2 cellular contexts compared by ENCODE assay signal in the genomic region with DNA sequence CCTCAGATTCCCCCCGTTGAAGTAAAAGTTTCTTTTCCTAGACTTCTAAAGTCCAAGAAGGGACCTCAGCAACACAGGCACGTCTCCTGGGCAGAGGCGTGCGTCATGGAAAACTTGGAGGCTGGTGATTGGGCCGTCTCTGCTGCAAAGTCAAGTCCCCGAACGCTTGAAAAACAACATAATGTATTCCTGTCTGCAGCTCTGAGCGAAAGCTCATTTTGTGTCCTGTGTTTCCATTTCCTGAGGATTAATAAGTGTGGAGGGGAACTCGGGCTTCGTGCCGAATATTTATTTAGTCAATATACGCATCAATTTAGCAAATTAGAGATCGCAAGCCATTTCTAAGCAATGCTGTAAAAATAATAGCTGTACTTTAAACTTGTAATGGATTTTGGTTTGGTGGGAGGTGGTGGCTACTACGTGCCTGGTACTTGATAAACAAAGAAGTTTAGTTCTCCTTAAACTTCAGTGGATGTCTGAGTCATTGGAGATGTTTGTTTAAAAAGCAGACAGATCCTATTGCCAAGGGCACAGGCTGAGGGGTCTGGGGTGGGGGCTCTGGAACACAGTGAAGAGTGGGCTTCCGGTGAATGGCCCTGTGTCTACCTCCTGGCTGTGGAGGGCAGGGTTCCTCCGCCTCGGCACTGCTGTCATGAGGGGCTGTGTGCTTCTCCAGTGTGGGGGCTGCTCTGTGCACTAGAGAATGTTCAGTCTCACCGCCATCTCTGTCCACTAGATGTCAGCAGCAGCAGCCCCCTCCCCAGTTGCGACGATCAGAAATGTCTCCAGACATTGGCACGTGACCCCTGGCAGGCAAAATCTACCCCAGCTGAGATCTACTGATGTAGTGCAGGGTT.
TF ChIP-seq lines count a peak whose summit lies in the region.

No MANE protein-coding gene starts in this region.

TF ChIP-seq in K562, 482 proteins besides CTCF, POLR2A, EP300 and RAD21 (continues in another document):
- TF ChIP-seq JUND (IDR thresholded peaks at IDR 0.05; ENCODE audit: borderline replicate concordance, low read depth, low read length), result no peak
- TF ChIP-seq JUND (tag; IDR thresholded peaks at IDR 0.05; ENCODE audit: borderline replicate concordance, low read depth, low read length), result 0 out of 3 replicates have a peak, but pooled peaks have one; percentile 34
- TF ChIP-seq, protein P1, sequence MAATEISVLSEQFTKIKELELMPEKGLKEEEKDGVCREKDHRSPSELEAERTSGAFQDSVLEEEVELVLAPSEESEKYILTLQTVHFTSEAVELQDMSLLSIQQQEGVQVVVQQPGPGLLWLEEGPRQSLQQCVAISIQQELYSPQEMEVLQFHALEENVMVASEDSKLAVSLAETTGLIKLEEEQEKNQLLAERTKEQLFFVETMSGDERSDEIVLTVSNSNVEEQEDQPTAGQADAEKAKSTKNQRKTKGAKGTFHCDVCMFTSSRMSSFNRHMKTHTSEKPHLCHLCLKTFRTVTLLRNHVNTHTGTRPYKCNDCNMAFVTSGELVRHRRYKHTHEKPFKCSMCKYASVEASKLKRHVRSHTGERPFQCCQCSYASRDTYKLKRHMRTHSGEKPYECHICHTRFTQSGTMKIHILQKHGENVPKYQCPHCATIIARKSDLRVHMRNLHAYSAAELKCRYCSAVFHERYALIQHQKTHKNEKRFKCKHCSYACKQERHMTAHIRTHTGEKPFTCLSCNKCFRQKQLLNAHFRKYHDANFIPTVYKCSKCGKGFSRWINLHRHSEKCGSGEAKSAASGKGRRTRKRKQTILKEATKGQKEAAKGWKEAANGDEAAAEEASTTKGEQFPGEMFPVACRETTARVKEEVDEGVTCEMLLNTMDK (IDR thresholded peaks at IDR 0.05; ENCODE audit: borderline replicate concordance, insufficient read depth, low read depth, low read length, poor library complexity, severe bottlenecking), result peak; percentile 15
- 0 out of 2 replicates have a peak, but pooled peaks have one; percentile 33 for TF ChIP-seq HDAC2 (IDR thresholded peaks at IDR 0.05)
- TF ChIP-seq, protein P2, sequence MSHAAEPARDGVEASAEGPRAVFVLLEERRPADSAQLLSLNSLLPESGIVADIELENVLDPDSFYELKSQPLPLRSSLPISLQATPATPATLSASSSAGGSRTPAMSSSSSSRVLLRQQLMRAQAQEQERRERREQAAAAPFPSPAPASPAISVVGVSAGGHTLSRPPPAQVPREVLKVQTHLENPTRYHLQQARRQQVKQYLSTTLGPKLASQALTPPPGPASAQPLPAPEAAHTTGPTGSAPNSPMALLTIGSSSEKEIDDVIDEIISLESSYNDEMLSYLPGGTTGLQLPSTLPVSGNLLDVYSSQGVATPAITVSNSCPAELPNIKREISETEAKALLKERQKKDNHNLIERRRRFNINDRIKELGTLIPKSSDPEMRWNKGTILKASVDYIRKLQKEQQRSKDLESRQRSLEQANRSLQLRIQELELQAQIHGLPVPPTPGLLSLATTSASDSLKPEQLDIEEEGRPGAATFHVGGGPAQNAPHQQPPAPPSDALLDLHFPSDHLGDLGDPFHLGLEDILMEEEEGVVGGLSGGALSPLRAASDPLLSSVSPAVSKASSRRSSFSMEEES (CRISPR knock-in tag; IDR thresholded peaks at IDR 0.05), result peak; percentile 74
- TF ChIP-seq ATF6 (CRISPR knock-in tag; IDR thresholded peaks at IDR 0.05), result no peak
- TF ChIP-seq ZNF165 (CRISPR knock-in tag; IDR thresholded peaks at IDR 0.05; ENCODE audit: borderline replicate concordance), result no peak
- TF ChIP-seq GTF2F1 (IDR thresholded peaks at IDR 0.05; ENCODE audit: low read depth, low read length), result no peak
- 0 out of 2 replicates have a peak, but pooled peaks have one; percentile 9 for TF ChIP-seq KLF16 (IDR thresholded peaks at IDR 0.05)
- TF ChIP-seq TOE1 (IDR thresholded peaks at IDR 0.05; ENCODE audit: borderline replicate concordance), result peak; percentile 78
- TF ChIP-seq TOE1 (CRISPR knock-in tag; IDR thresholded peaks at IDR 0.05; ENCODE audit: borderline replicate concordance, low read depth), result no peak
- TF ChIP-seq DPF2 (IDR thresholded peaks at IDR 0.05), result 0 out of 2 replicates have a peak, but pooled peaks have one; percentile 32
- TF ChIP-seq BDP1 (IDR thresholded peaks at IDR 0.05; ENCODE audit: insufficient read depth, insufficient read length), result no peak
- peak; percentile 89 for TF ChIP-seq ZBTB7A (IDR thresholded peaks at IDR 0.05; ENCODE audit: borderline replicate concordance, control insufficient read depth, low read depth, low read length)
- no peak for TF ChIP-seq ATF1 (CRISPR knock-in tag; IDR thresholded peaks at IDR 0.05)
- peak; percentile 46 for TF ChIP-seq ATF1 (tag; IDR thresholded peaks at IDR 0.05)

TF ChIP-seq in HepG2, 621 proteins besides CTCF, POLR2A, EP300 and RAD21 (continues in another document):
- TF ChIP-seq SIN3A (IDR thresholded peaks at IDR 0.05; ENCODE audit: borderline replicate concordance, low read depth, low read length), result 0 out of 2 replicates have a peak, but pooled peaks have one; percentile 4
- TF ChIP-seq, protein P3, sequence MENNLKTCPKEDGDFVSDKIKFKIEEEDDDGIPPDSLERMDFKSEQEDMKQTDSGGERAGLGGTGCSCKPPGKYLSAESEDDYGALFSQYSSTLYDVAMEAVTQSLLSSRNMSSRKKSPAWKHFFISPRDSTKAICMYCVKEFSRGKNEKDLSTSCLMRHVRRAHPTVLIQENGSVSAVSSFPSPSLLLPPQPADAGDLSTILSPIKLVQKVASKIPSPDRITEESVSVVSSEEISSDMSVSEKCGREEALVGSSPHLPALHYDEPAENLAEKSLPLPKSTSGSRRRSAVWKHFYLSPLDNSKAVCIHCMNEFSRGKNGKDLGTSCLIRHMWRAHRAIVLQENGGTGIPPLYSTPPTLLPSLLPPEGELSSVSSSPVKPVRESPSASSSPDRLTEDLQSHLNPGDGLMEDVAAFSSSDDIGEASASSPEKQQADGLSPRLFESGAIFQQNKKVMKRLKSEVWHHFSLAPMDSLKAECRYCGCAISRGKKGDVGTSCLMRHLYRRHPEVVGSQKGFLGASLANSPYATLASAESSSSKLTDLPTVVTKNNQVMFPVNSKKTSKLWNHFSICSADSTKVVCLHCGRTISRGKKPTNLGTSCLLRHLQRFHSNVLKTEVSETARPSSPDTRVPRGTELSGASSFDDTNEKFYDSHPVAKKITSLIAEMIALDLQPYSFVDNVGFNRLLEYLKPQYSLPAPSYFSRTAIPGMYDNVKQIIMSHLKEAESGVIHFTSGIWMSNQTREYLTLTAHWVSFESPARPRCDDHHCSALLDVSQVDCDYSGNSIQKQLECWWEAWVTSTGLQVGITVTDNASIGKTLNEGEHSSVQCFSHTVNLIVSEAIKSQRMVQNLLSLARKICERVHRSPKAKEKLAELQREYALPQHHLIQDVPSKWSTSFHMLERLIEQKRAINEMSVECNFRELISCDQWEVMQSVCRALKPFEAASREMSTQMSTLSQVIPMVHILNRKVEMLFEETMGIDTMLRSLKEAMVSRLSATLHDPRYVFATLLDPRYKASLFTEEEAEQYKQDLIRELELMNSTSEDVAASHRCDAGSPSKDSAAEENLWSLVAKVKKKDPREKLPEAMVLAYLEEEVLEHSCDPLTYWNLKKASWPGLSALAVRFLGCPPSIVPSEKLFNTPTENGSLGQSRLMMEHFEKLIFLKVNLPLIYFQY (CRISPR knock-in tag; IDR thresholded peaks at IDR 0.05; ENCODE audit: borderline replicate concordance), result peak; percentile 24; the same call in 1 of the 2 replicates
- peak; percentile 80 for TF ChIP-seq ZMYM3 (CRISPR knock-in tag; IDR thresholded peaks at IDR 0.05)
- TF ChIP-seq NR2F2 (IDR thresholded peaks at IDR 0.05; ENCODE audit: borderline replicate concordance, low read depth), result no peak
- 0 out of 2 replicates have a peak, but pooled peaks have one; percentile 11 for TF ChIP-seq SIN3B (IDR thresholded peaks at IDR 0.05; ENCODE audit: low read length)
- TF ChIP-seq FOSL2 (CRISPR knock-in tag; IDR thresholded peaks at IDR 0.05), result peak; percentile 79
- TF ChIP-seq, protein P4, sequence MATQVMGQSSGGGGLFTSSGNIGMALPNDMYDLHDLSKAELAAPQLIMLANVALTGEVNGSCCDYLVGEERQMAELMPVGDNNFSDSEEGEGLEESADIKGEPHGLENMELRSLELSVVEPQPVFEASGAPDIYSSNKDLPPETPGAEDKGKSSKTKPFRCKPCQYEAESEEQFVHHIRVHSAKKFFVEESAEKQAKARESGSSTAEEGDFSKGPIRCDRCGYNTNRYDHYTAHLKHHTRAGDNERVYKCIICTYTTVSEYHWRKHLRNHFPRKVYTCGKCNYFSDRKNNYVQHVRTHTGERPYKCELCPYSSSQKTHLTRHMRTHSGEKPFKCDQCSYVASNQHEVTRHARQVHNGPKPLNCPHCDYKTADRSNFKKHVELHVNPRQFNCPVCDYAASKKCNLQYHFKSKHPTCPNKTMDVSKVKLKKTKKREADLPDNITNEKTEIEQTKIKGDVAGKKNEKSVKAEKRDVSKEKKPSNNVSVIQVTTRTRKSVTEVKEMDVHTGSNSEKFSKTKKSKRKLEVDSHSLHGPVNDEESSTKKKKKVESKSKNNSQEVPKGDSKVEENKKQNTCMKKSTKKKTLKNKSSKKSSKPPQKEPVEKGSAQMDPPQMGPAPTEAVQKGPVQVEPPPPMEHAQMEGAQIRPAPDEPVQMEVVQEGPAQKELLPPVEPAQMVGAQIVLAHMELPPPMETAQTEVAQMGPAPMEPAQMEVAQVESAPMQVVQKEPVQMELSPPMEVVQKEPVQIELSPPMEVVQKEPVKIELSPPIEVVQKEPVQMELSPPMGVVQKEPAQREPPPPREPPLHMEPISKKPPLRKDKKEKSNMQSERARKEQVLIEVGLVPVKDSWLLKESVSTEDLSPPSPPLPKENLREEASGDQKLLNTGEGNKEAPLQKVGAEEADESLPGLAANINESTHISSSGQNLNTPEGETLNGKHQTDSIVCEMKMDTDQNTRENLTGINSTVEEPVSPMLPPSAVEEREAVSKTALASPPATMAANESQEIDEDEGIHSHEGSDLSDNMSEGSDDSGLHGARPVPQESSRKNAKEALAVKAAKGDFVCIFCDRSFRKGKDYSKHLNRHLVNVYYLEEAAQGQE (IDR thresholded peaks at IDR 0.05; ENCODE audit: borderline replicate concordance in 1 of 2, low read depth in 1 of 2, low read length in 2 of 2), result peak in 1 of 2 experiments; percentile 25; a peak in 1 of 4 replicates
- no peak for TF ChIP-seq PAF1 (CRISPR knock-in tag; IDR thresholded peaks at IDR 0.05)
- TF ChIP-seq, protein P5, sequence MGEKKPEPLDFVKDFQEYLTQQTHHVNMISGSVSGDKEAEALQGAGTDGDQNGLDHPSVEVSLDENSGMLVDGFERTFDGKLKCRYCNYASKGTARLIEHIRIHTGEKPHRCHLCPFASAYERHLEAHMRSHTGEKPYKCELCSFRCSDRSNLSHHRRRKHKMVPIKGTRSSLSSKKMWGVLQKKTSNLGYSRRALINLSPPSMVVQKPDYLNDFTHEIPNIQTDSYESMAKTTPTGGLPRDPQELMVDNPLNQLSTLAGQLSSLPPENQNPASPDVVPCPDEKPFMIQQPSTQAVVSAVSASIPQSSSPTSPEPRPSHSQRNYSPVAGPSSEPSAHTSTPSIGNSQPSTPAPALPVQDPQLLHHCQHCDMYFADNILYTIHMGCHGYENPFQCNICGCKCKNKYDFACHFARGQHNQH (CRISPR knock-in tag; IDR thresholded peaks at IDR 0.05), result peak; percentile 79
- peak; percentile 61; the same call in 1 of the 2 replicates for TF ChIP-seq NFIC (IDR thresholded peaks at IDR 0.05; ENCODE audit: low read length)
- TF ChIP-seq, protein P6, sequence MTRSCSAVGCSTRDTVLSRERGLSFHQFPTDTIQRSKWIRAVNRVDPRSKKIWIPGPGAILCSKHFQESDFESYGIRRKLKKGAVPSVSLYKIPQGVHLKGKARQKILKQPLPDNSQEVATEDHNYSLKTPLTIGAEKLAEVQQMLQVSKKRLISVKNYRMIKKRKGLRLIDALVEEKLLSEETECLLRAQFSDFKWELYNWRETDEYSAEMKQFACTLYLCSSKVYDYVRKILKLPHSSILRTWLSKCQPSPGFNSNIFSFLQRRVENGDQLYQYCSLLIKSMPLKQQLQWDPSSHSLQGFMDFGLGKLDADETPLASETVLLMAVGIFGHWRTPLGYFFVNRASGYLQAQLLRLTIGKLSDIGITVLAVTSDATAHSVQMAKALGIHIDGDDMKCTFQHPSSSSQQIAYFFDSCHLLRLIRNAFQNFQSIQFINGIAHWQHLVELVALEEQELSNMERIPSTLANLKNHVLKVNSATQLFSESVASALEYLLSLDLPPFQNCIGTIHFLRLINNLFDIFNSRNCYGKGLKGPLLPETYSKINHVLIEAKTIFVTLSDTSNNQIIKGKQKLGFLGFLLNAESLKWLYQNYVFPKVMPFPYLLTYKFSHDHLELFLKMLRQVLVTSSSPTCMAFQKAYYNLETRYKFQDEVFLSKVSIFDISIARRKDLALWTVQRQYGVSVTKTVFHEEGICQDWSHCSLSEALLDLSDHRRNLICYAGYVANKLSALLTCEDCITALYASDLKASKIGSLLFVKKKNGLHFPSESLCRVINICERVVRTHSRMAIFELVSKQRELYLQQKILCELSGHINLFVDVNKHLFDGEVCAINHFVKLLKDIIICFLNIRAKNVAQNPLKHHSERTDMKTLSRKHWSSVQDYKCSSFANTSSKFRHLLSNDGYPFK (CRISPR knock-in tag; IDR thresholded peaks at IDR 0.05; ENCODE audit: borderline replicate concordance), result 0 out of 2 replicates have a peak, but pooled peaks have one; percentile 25
- peak; percentile 19; the same call in 1 of the 2 replicates for TF ChIP-seq ZFP36L2 (CRISPR knock-in tag; IDR thresholded peaks at IDR 0.05)
- peak; percentile 46; the same call in 1 of the 2 replicates for TF ChIP-seq ZFX (CRISPR knock-in tag; IDR thresholded peaks at IDR 0.05; ENCODE audit: low read depth)
- TF ChIP-seq ZZZ3 (CRISPR knock-in tag; IDR thresholded peaks at IDR 0.05; ENCODE audit: borderline replicate concordance), result peak; percentile 19; the same call in 1 of the 2 replicates
- TF ChIP-seq ZNF737 (CRISPR knock-in tag; IDR thresholded peaks at IDR 0.05; ENCODE audit: borderline replicate concordance), result 0 out of 2 replicates have a peak, but pooled peaks have one; percentile 35
- TF ChIP-seq ESRRA (CRISPR knock-in tag; IDR thresholded peaks at IDR 0.05; ENCODE audit: low read depth), result 0 out of 2 replicates have a peak, but pooled peaks have one; percentile 42
- peak; percentile 79 for TF ChIP-seq HDAC1 (CRISPR knock-in tag; IDR thresholded peaks at IDR 0.05)
- TF ChIP-seq ZNF232 (CRISPR knock-in tag; IDR thresholded peaks at IDR 0.05; ENCODE audit: borderline replicate concordance), result peak; percentile 15; the same call in 1 of the 2 replicates
- TF ChIP-seq, protein P7, sequence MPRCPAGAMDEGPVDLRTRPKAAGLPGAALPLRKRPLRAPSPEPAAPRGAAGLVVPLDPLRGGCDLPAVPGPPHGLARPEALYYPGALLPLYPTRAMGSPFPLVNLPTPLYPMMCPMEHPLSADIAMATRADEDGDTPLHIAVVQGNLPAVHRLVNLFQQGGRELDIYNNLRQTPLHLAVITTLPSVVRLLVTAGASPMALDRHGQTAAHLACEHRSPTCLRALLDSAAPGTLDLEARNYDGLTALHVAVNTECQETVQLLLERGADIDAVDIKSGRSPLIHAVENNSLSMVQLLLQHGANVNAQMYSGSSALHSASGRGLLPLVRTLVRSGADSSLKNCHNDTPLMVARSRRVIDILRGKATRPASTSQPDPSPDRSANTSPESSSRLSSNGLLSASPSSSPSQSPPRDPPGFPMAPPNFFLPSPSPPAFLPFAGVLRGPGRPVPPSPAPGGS (CRISPR knock-in tag; IDR thresholded peaks at IDR 0.05), result 0 out of 2 replicates have a peak, but pooled peaks have one; percentile 35
- TF ChIP-seq PRMT3 (CRISPR knock-in tag; IDR thresholded peaks at IDR 0.05; ENCODE audit: borderline replicate concordance, low read depth), result no peak
- TF ChIP-seq FOXA3 (CRISPR knock-in tag; IDR thresholded peaks at IDR 0.05), result peak; percentile 66
- peak; percentile 26 for TF ChIP-seq YY1 (IDR thresholded peaks at IDR 0.05; ENCODE audit: insufficient read depth, insufficient replicate concordance, low read depth, low read length)
- no peak for TF ChIP-seq ZNF629 (CRISPR knock-in tag; conservative IDR thresholded peaks at IDR 0.05)
- no peak for TF ChIP-seq SMARCC2 (IDR thresholded peaks at IDR 0.05)
- TF ChIP-seq ZNF496 (CRISPR knock-in tag; IDR thresholded peaks at IDR 0.05; ENCODE audit: insufficient replicate concordance), result no peak
- TF ChIP-seq PHF21A (CRISPR knock-in tag; IDR thresholded peaks at IDR 0.05), result peak; percentile 45; the same call in 1 of the 2 replicates
- TF ChIP-seq SETDB1 (CRISPR knock-in tag; IDR thresholded peaks at IDR 0.05; ENCODE audit: borderline replicate concordance), result no peak
- peak; percentile 39; the same call in 1 of the 2 replicates for TF ChIP-seq SPEN (CRISPR knock-in tag; IDR thresholded peaks at IDR 0.05; ENCODE audit: low read depth)
